In genomic region chr14:49642163-49642562, GRCh38 we compare ENCODE assay signal across 12 cellular contexts. TPM values are rescaled to one million over a fixed set of nuclear protein-coding genes. Genes with fewer than 3 reads are reported as not detected.
DNase-seq lines count a peak whose midpoint lies in the region; ATAC-seq and TF ChIP-seq lines count a peak whose summit lies in the region.
"Had no signal": no experiment of that assay in that cellular context is flagged by ENCODE, and none has a peak within 500 bp of the region (broad histone marks: within the 10 kb centered on the region; RNA-seq: fewer than 3 reads in every experiment).

No MANE protein-coding gene starts in this region.

- H3K4me3 ChIP-seq in hepatocyte (no peak overlapping the region), brain microvascular endothelial cell (ENCODE audit: low read depth, low read length) (no peak overlapping the region)
- H3K4me3 ChIP-seq: lung, spleen had no signal

- TF ChIP-seq CTCF in activated B cell treated with CpG ODN at 0.5 μM for 24 hours (IDR thresholded peaks at IDR 0.05) = no peak
- TF ChIP-seq CTCF in hepatocyte (IDR thresholded peaks at IDR 0.05; ENCODE audit: poor library complexity) = no peak
- TF ChIP-seq CTCF in brain microvascular endothelial cell (IDR thresholded peaks at IDR 0.05; ENCODE audit: low read depth, low read length, missing control alignments) = no peak

- no peaks in the 10 kb centered on the region for H3K9me2 ChIP-seq in hepatocyte (replicated peaks; ENCODE audit: insufficient read depth)

- no peaks in the 10 kb centered on the region for H3K9me3 Mint-ChIP-seq in activated naive CD4-positive, alpha-beta T cell treated with anti-CD3 and anti-CD28 coated beads, Interleukin-2, amount 50 U/mL, for 24 hours
- H3K9me3 Mint-ChIP-seq in activated B cell treated with CpG ODN at 0.5 μM for 24 hours = no peaks in the 10 kb centered on the region
- H3K9me3 Mint-ChIP-seq in stimulated activated memory B cell treated with anti-CD40 and anti-IgM and Interleukin-4, amounts not matched to agents 10 μg/mL and 1 μg/mL and 100 μg/mL, for 72 hours = no peaks in the 10 kb centered on the region

- ATAC-seq in activated B cell treated with CpG ODN at 0.5 μM for 24 hours (ENCODE audit: low read depth) = no peak
- ATAC-seq in stimulated activated memory B cell treated with anti-CD40 and anti-IgM and Interleukin-4, amounts not matched to agents 10 μg/mL and 1 μg/mL and 100 μg/mL, for 72 hours = no peak
- no peak for ATAC-seq in HG03039 (IDR thresholded peaks at IDR 0.05; ENCODE audit: unreplicated experiment)
- no peak for ATAC-seq in GM19455 (IDR thresholded peaks at IDR 0.05; ENCODE audit: unreplicated experiment)

- peak overlapping the region; percentile 42 for H3K27ac Mint-ChIP-seq in activated naive CD4-positive, alpha-beta T cell treated with anti-CD3 and anti-CD28 coated beads, Interleukin-2, amount 50 U/mL, for 24 hours
- H3K27ac Mint-ChIP-seq in activated B cell treated with CpG ODN at 0.5 μM for 24 hours = peak overlapping the region; percentile 13
- H3K27ac Mint-ChIP-seq in stimulated activated memory B cell treated with anti-CD40 and anti-IgM and Interleukin-4, amounts not matched to agents 10 μg/mL and 1 μg/mL and 100 μg/mL, for 72 hours = peak overlapping the region; percentile 69

- no peaks in the 10 kb centered on the region for H4K20me1 ChIP-seq in hepatocyte (ENCODE audit: insufficient read depth, poor library complexity, severe bottlenecking)

- in situ Hi-C loops in brain microvascular endothelial cell (cut with HindIII; ENCODE audit: low pct_ligation_motif_present, low sequenced_read_pairs) = no loop called here

- peaks cover 62% of the 10 kb centered on the region for H3K4me1 Mint-ChIP-seq in activated naive CD4-positive, alpha-beta T cell treated with anti-CD3 and anti-CD28 coated beads, Interleukin-2, amount 50 U/mL, for 24 hours
- peaks cover 50% of the 10 kb centered on the region for H3K4me1 Mint-ChIP-seq in activated B cell treated with CpG ODN at 0.5 μM for 24 hours
- H3K4me1 Mint-ChIP-seq in stimulated activated memory B cell treated with anti-CD40 and anti-IgM and Interleukin-4, amounts not matched to agents 10 μg/mL and 1 μg/mL and 100 μg/mL, for 72 hours = peaks cover 38% of the 10 kb centered on the region

- peak overlapping the region; percentile 2 for H3K4me3 Mint-ChIP-seq in activated naive CD4-positive, alpha-beta T cell treated with anti-CD3 and anti-CD28 coated beads, Interleukin-2, amount 50 U/mL, for 24 hours
- peak overlapping the region; percentile 19 for H3K4me3 Mint-ChIP-seq in activated B cell treated with CpG ODN at 0.5 μM for 24 hours
- no peak overlapping the region for H3K4me3 Mint-ChIP-seq in stimulated activated memory B cell treated with anti-CD40 and anti-IgM and Interleukin-4, amounts not matched to agents 10 μg/mL and 1 μg/mL and 100 μg/mL, for 72 hours

- H3K27me3 ChIP-seq in hepatocyte (no peaks in the 10 kb centered on the region), brain microvascular endothelial cell (replicated peaks) (no peaks in the 10 kb centered on the region)
- H3K27me3 ChIP-seq: spleen had no signal

- H2AFZ ChIP-seq in hepatocyte = no peak overlapping the region

- peak overlapping the region; percentile 61 for H3K4me2 ChIP-seq in hepatocyte

- H3K27ac ChIP-seq in hepatocyte (peak overlapping the region; percentile 58), brain microvascular endothelial cell (no peak overlapping the region)

- H3K36me3 Mint-ChIP-seq in activated naive CD4-positive, alpha-beta T cell treated with anti-CD3 and anti-CD28 coated beads, Interleukin-2, amount 50 U/mL, for 24 hours = peaks cover 7% of the 10 kb centered on the region
- H3K36me3 Mint-ChIP-seq in activated B cell treated with CpG ODN at 0.5 μM for 24 hours (ENCODE audit: low read depth) = peaks cover 52% of the 10 kb centered on the region
- H3K36me3 Mint-ChIP-seq in stimulated activated memory B cell treated with anti-CD40 and anti-IgM and Interleukin-4, amounts not matched to agents 10 μg/mL and 1 μg/mL and 100 μg/mL, for 72 hours = peaks cover 30% of the 10 kb centered on the region

- H3K9me3 ChIP-seq in hepatocyte (ENCODE audit: low read depth) = no peaks in the 10 kb centered on the region
- H3K9me3 ChIP-seq: spleen had no signal

- H3K79me2 ChIP-seq in hepatocyte = peaks cover 64% of the 10 kb centered on the region

- no peaks in the 10 kb centered on the region for H3K27me3 Mint-ChIP-seq in activated naive CD4-positive, alpha-beta T cell treated with anti-CD3 and anti-CD28 coated beads, Interleukin-2, amount 50 U/mL, for 24 hours
- no peaks in the 10 kb centered on the region for H3K27me3 Mint-ChIP-seq in activated B cell treated with CpG ODN at 0.5 μM for 24 hours
- no peaks in the 10 kb centered on the region for H3K27me3 Mint-ChIP-seq in stimulated activated memory B cell treated with anti-CD40 and anti-IgM and Interleukin-4, amounts not matched to agents 10 μg/mL and 1 μg/mL and 100 μg/mL, for 72 hours

- DNase-seq in activated naive CD4-positive, alpha-beta T cell (lab: John Stamatoyannopoulos, UW) = no peak
- DNase-seq in activated B cell treated with CpG ODN at 0.5 μM for 24 hours = no peak
- DNase-seq in hepatocyte (ENCODE audit: low spot score) = no peak
- DNase-seq in brain microvascular endothelial cell = no peak
- DNase-seq: HCEC 1CT, NCI-H526 treated with DMSO at 0.1 percent for 48 hours, spleen had no signal

- intact Hi-C loops in activated B cell treated with CpG ODN at 0.5 μM for 24 hours (cut with micrococcal nuclease) = no loop called here

- CTCF ChIA-PET in activated B cell treated with CpG ODN at 0.5 μM for 24 hours (lab: Charles Lee) = no interaction called here

- H3K36me3 ChIP-seq in hepatocyte (replicated peaks; ENCODE audit: insufficient read depth, low read depth) (no peaks in the 10 kb centered on the region), brain microvascular endothelial cell (replicated peaks) (no peaks in the 10 kb centered on the region)

- peaks cover 30% of the 10 kb centered on the region for H3K4me1 ChIP-seq in hepatocyte (ENCODE audit: insufficient read depth)

- POLR2A ChIA-PET in activated B cell treated with CpG ODN at 0.5 μM for 24 hours (lab: Charles Lee) = no interaction called here

RNA-seq across cellular contexts. Expression of gene DNAAF2, which starts 7.1 kb away (rescaled TPM):
- total RNA-seq in activated B cell treated with CpG ODN at 0.5 μM for 24 hours (8.5 and 8.6 TPM in 2 replicates), hepatocyte (16.7 and 19.8 TPM in 2 replicates)
- 17.6 and 20.6 TPM in 2 replicates for polyA plus RNA-seq in hepatocyte

RNA-seq across cellular contexts. Expression of gene MGAT2, which starts 21.6 kb away (rescaled TPM):
- total RNA-seq in activated B cell treated with CpG ODN at 0.5 μM for 24 hours = 39.7 and 40.5 TPM in 2 replicates
- 74.9 and 81.3 TPM in 2 replicates for total RNA-seq in hepatocyte
- 39.4 and 53.5 TPM in 2 replicates for polyA plus RNA-seq in hepatocyte

RNA-seq across cellular contexts. Expression of gene RPL36AL, which starts 21.7 kb away (rescaled TPM):
- total RNA-seq in activated B cell treated with CpG ODN at 0.5 μM for 24 hours (150 and 166 TPM in 2 replicates), hepatocyte (175 and 208 TPM in 2 replicates)
- 277 TPM in 2 replicates for polyA plus RNA-seq in hepatocyte

RNA-seq across cellular contexts. Expression of gene LRR1, which starts 43.4 kb away (rescaled TPM):
- 15.1 and 19.9 TPM in 2 replicates for total RNA-seq in activated B cell treated with CpG ODN at 0.5 μM for 24 hours
- total RNA-seq in hepatocyte = 10.1 and 15.4 TPM in 2 replicates
- polyA plus RNA-seq in hepatocyte = 10.6 and 14.8 TPM in 2 replicates

RNA-seq across cellular contexts. Expression of gene POLE2, which starts 45.9 kb away (rescaled TPM):
- total RNA-seq in activated B cell treated with CpG ODN at 0.5 μM for 24 hours (2.9 and 5.3 TPM in 2 replicates), hepatocyte (7.6 and 12.0 TPM in 2 replicates)
- 3.2 and 3.9 TPM in 2 replicates for polyA plus RNA-seq in hepatocyte

Comparison
In these comparisons a context has a peak if more than half of its experiments do, and no peak if none do; other contexts are left out.
1. H3K27ac Mint-ChIP-seq: peak in every context shown above with its lines; median percentile 69 in stimulated activated memory B cell treated with anti-CD40 and anti-IgM and Interleukin-4, amounts not matched to agents 10 μg/mL and 1 μg/mL and 100 μg/mL, for 72 hours; 42 in activated naive CD4-positive, alpha-beta T cell treated with anti-CD3 and anti-CD28 coated beads, Interleukin-2, amount 50 U/mL, for 24 hours; 13 in activated B cell treated with CpG ODN at 0.5 μM for 24 hours.